In genomic region chr11:67344264-67344663, GRCh38 we compare ENCODE assay signal across 16 cellular contexts. TPM values are rescaled to one million over a fixed set of nuclear protein-coding genes. Genes with fewer than 3 reads are reported as not detected.
DNase-seq lines count a peak whose midpoint lies in the region; ATAC-seq and TF ChIP-seq lines count a peak whose summit lies in the region.
"Had no signal": no experiment of that assay in that cellular context is flagged by ENCODE, and none has a peak within 500 bp of the region (broad histone marks: within the 10 kb centered on the region; RNA-seq: fewer than 3 reads in every experiment).

No MANE protein-coding gene starts in this region.

- H3K4me1 ChIP-seq in PC-9 (replicated peaks; ENCODE audit: insufficient read depth): peaks cover 42% of the 10 kb centered on the region
- peaks cover 27% of the 10 kb centered on the region for H3K4me1 ChIP-seq in GM23248 (ENCODE audit: insufficient read depth)
- H3K4me1 ChIP-seq: uterus had no signal

- CTCF ChIA-PET in PC-9 (lab: Charles Lee): interaction anchor here (0.6 to 2.9 kb wide), 5 partner anchors 37 to 634 kb away, joined by 3 to 21 read pairs (median 11); partner anchors contain the start of gene NUDT8

- TF ChIP-seq CTCF in PC-9 (conservative IDR thresholded peaks at IDR 0.05): no peak

- H3K36me3 ChIP-seq in PC-9 (ENCODE audit: low read depth) (no peaks in the 10 kb centered on the region), GM23248 (ENCODE audit: low read depth) (no peaks in the 10 kb centered on the region)
- H3K36me3 ChIP-seq: ovary, uterus had no signal

- 87 to 91% methylated on average over 4 of the region's 4 CpGs for WGBS in GM23248 (ENCODE audit: low coverage in 1 of 2, low lambda C conversion rate in 2 of 2, missing lambda C conversion rate in 2 of 2), 2 experiments

- H3K79me2 ChIP-seq in PC-9 (ENCODE audit: low read depth): peaks cover 15% of the 10 kb centered on the region
- H3K79me2 ChIP-seq in GM23248 (ENCODE audit: insufficient read depth): no peaks in the 10 kb centered on the region

- in situ Hi-C loops in GM23248 (cut with MboI): no loop called here

- ATAC-seq in activated naive CD8-positive, alpha-beta T cell treated with anti-CD3 and anti-CD28 coated beads, Interleukin-2, amount 10 ng/mL, durations not matched to agents 7 days and 5 days (ENCODE audit: low read depth): peak; percentile 70
- no peak for ATAC-seq in GM18498 (IDR thresholded peaks at IDR 0.05; ENCODE audit: unreplicated experiment)
- ATAC-seq: Right ventricle myocardium inferior had no signal

- H3K9ac ChIP-seq in GM23248: no peak overlapping the region

- peaks cover 48% of the 10 kb centered on the region for H3K4me1 Mint-ChIP-seq in activated T-cell treated with anti-CD3 and anti-CD28 coated beads, Interleukin-2, amount 50 U/mL, for 24 hours (ENCODE audit: low read depth)
- H3K4me1 Mint-ChIP-seq in activated naive CD8-positive, alpha-beta T cell treated with anti-CD3 and anti-CD28 coated beads, Interleukin-2, amount 10 ng/mL, durations not matched to agents 7 days and 5 days: peaks cover 26% of the 10 kb centered on the region
- H3K4me1 Mint-ChIP-seq in stimulated activated naive CD8-positive, alpha-beta T cell treated with anti-CD3 and anti-CD28 coated beads, Interleukin-15, Interleukin-2, amounts not matched to agents 100 ng/mL and 50 ng/mL, for 24 hours (ENCODE audit: low read depth): peaks cover 47% of the 10 kb centered on the region

- H3K4me2 ChIP-seq in PC-9 (no peak overlapping the region), GM23248 (ENCODE audit: unreplicated experiment) (no peak overlapping the region)

- no peaks in the 10 kb centered on the region for H3K27me3 ChIP-seq in PC-9 (ENCODE audit: insufficient read depth, low read depth)
- no peaks in the 10 kb centered on the region for H3K27me3 ChIP-seq in GM23248 (replicated peaks; ENCODE audit: insufficient read depth)
- H3K27me3 ChIP-seq: esophagus muscularis mucosa, ovary, uterus had no signal

- peak overlapping the region; percentile 75 for H3K27ac Mint-ChIP-seq in activated T-cell treated with anti-CD3 and anti-CD28 coated beads, Interleukin-2, amount 50 U/mL, for 24 hours
- H3K27ac Mint-ChIP-seq in activated naive CD8-positive, alpha-beta T cell treated with anti-CD3 and anti-CD28 coated beads, Interleukin-2, amount 10 ng/mL, durations not matched to agents 7 days and 5 days: peak overlapping the region; percentile 82
- peak overlapping the region; percentile 61 for H3K27ac Mint-ChIP-seq in stimulated activated naive CD8-positive, alpha-beta T cell treated with anti-CD3 and anti-CD28 coated beads, Interleukin-15, Interleukin-2, amounts not matched to agents 100 ng/mL and 50 ng/mL, for 24 hours

- no peaks in the 10 kb centered on the region for H3K27me3 Mint-ChIP-seq in activated T-cell treated with anti-CD3 and anti-CD28 coated beads, Interleukin-2, amount 50 U/mL, for 24 hours
- no peaks in the 10 kb centered on the region for H3K27me3 Mint-ChIP-seq in activated naive CD8-positive, alpha-beta T cell treated with anti-CD3 and anti-CD28 coated beads, Interleukin-2, amount 10 ng/mL, durations not matched to agents 7 days and 5 days
- H3K27me3 Mint-ChIP-seq in stimulated activated naive CD8-positive, alpha-beta T cell treated with anti-CD3 and anti-CD28 coated beads, Interleukin-15, Interleukin-2, amounts not matched to agents 100 ng/mL and 50 ng/mL, for 24 hours: no peaks in the 10 kb centered on the region

- H3K4me3 Mint-ChIP-seq in activated T-cell treated with anti-CD3 and anti-CD28 coated beads, Interleukin-2, amount 50 U/mL, for 24 hours: no peak overlapping the region
- H3K4me3 Mint-ChIP-seq in activated naive CD8-positive, alpha-beta T cell treated with anti-CD3 and anti-CD28 coated beads, Interleukin-2, amount 10 ng/mL, durations not matched to agents 7 days and 5 days: no peak overlapping the region
- H3K4me3 Mint-ChIP-seq in stimulated activated naive CD8-positive, alpha-beta T cell treated with anti-CD3 and anti-CD28 coated beads, Interleukin-15, Interleukin-2, amounts not matched to agents 100 ng/mL and 50 ng/mL, for 24 hours: peak overlapping the region; percentile 19

- H3F3A ChIP-seq in PC-9 (ENCODE audit: insufficient read depth, low read depth) (peaks cover 38% of the 10 kb centered on the region), GM23248 (ENCODE audit: insufficient read depth) (peaks cover 31% of the 10 kb centered on the region)

- H3K4me3 ChIP-seq in PC-9 (no peak overlapping the region), GM23248 (no peak overlapping the region)
- H3K4me3 ChIP-seq: esophagus muscularis mucosa, ovary, uterus had no signal

- H3K27ac ChIP-seq in PC-9 (peak overlapping the region; percentile 82), GM23248 (no peak overlapping the region)
- H3K27ac ChIP-seq: esophagus muscularis mucosa, ovary, uterus had no signal

- no peak overlapping the region for H2AFZ ChIP-seq in PC-9
- H2AFZ ChIP-seq in GM23248: no peak overlapping the region

- no peak for DNase-seq in activated T-cell treated with anti-CD3 and anti-CD28 coated beads, Interleukin-2, amount 50 U/mL, for 24 hours
- DNase-seq in activated T-cell treated with anti-CD3 and anti-CD28 coated beads, Interleukin-2, amount 50 U/mL, for 1 hour: no peak
- DNase-seq in PC-9 (no peak), GM23248 (no peak), NCI-H2081 (lab: John Stamatoyannopoulos, UW) (no peak)
- DNase-seq in activated naive CD8-positive, alpha-beta T cell treated with anti-CD3 and anti-CD28 coated beads, Interleukin-2, amount 10 ng/mL, durations not matched to agents 7 days and 5 days: no peak
- DNase-seq: HCEC 1CT; NCI-H1105; NCI-H446 treated with DMSO at 0.1 percent for 48 hours; ovary; stimulated activated CD4-positive, alpha-beta T cell treated with anti-CD3 and anti-CD28 coated beads, Interleukin-15, amount 100 ng/mL, for 24 hours; uterus had no signal

- H3K9me3 ChIP-seq in PC-9 (ENCODE audit: insufficient read depth, low read depth) (no peaks in the 10 kb centered on the region), GM23248 (ENCODE audit: low read depth) (no peaks in the 10 kb centered on the region)
- H3K9me3 ChIP-seq: esophagus muscularis mucosa, ovary, uterus had no signal

- BruUV-seq in PC-9 (replicated peaks; lab: Mats Ljungman, UMichigan): no TSS peak

- no peaks in the 10 kb centered on the region for H3K9me3 Mint-ChIP-seq in activated T-cell treated with anti-CD3 and anti-CD28 coated beads, Interleukin-2, amount 50 U/mL, for 24 hours
- H3K9me3 Mint-ChIP-seq in activated naive CD8-positive, alpha-beta T cell treated with anti-CD3 and anti-CD28 coated beads, Interleukin-2, amount 10 ng/mL, durations not matched to agents 7 days and 5 days: no peaks in the 10 kb centered on the region
- H3K9me3 Mint-ChIP-seq in stimulated activated naive CD8-positive, alpha-beta T cell treated with anti-CD3 and anti-CD28 coated beads, Interleukin-15, Interleukin-2, amounts not matched to agents 100 ng/mL and 50 ng/mL, for 24 hours: no peaks in the 10 kb centered on the region

- no peaks in the 10 kb centered on the region for H3K9me2 ChIP-seq in PC-9 (ENCODE audit: insufficient read depth)
- H3K9me2 ChIP-seq in GM23248 (ENCODE audit: insufficient read depth): no peaks in the 10 kb centered on the region

- POLR2A ChIA-PET in PC-9 (lab: Charles Lee; ENCODE audit: unreplicated experiment): interaction anchor here (0.6 kb wide), 1 partner anchor 495 kb away, joined by 5 read pairs; no protein-coding TSS in a partner anchor
- POLR2A ChIA-PET in activated naive CD8-positive, alpha-beta T cell treated with anti-CD3 and anti-CD28 coated beads, Interleukin-2, amount 10 ng/mL, durations not matched to agents 7 days and 5 days (lab: Charles Lee): interaction anchor here (0.6 to 1.9 kb wide), 3 partner anchors 9 to 40 kb away, joined by 3 to 12 read pairs (median 6); partner anchors contain the start of gene POLD4

- intact Hi-C loops in PC-9 (cut with micrococcal nuclease; ENCODE audit: unreplicated experiment): no loop called here

- no peaks in the 10 kb centered on the region for H4K20me1 ChIP-seq in PC-9 (ENCODE audit: insufficient read depth)
- no peaks in the 10 kb centered on the region for H4K20me1 ChIP-seq in GM23248 (ENCODE audit: insufficient read depth)

- H3K36me3 Mint-ChIP-seq in activated T-cell treated with anti-CD3 and anti-CD28 coated beads, Interleukin-2, amount 50 U/mL, for 24 hours (ENCODE audit: low read depth): no peaks in the 10 kb centered on the region
- H3K36me3 Mint-ChIP-seq in activated naive CD8-positive, alpha-beta T cell treated with anti-CD3 and anti-CD28 coated beads, Interleukin-2, amount 10 ng/mL, durations not matched to agents 7 days and 5 days: no peaks in the 10 kb centered on the region
- H3K36me3 Mint-ChIP-seq in stimulated activated naive CD8-positive, alpha-beta T cell treated with anti-CD3 and anti-CD28 coated beads, Interleukin-15, Interleukin-2, amounts not matched to agents 100 ng/mL and 50 ng/mL, for 24 hours (ENCODE audit: low read depth): no peaks in the 10 kb centered on the region

RNA-seq across cellular contexts. Expression of gene POLD4, which starts 9.1 kb away (rescaled TPM):
- 67.1 and 83.7 TPM in 2 replicates for total RNA-seq in PC-9 (2021)
- 10 to 100 TPM; 73.2 to 78.2 TPM for total RNA-seq in activated naive CD8-positive, alpha-beta T cell treated with anti-CD3 and anti-CD28 coated beads, Interleukin-2, amount 10 ng/mL, durations not matched to agents 7 days and 5 days
- total RNA-seq in GM23248 (2014; rRNA removed; shearing (Covaris generic)): 86.6 and 109 TPM in 2 replicates
- polyA plus RNA-seq in GM23248 (2016; fragmentation: Nextera tagmentation; extraction: Ambion mirVana): 121 and 136 TPM in 2 replicates

RNA-seq across cellular contexts. Expression of gene CLCF1, which starts 29.1 kb away (rescaled TPM):
- total RNA-seq in PC-9 (2021): 15.9 and 17.0 TPM in 2 replicates
- 1 to 10 TPM; 4.3 to 4.7 TPM for total RNA-seq in activated naive CD8-positive, alpha-beta T cell treated with anti-CD3 and anti-CD28 coated beads, Interleukin-2, amount 10 ng/mL, durations not matched to agents 7 days and 5 days
- total RNA-seq in GM23248 (2014; rRNA removed; shearing (Covaris generic)): 33.0 and 39.1 TPM in 2 replicates
- 20.0 and 21.1 TPM in 2 replicates for polyA plus RNA-seq in GM23248 (2016; fragmentation: Nextera tagmentation; extraction: Ambion mirVana)

RNA-seq across cellular contexts. Expression of gene SSH3, which starts 40.9 kb away (rescaled TPM):
- total RNA-seq in PC-9 (2021): 97.8 and 124 TPM in 2 replicates
- total RNA-seq in activated naive CD8-positive, alpha-beta T cell treated with anti-CD3 and anti-CD28 coated beads, Interleukin-2, amount 10 ng/mL, durations not matched to agents 7 days and 5 days: 10 to 100 TPM; 24.6 to 27.0 TPM
- 20.1 and 41.6 TPM in 2 replicates for total RNA-seq in GM23248 (2014; rRNA removed; shearing (Covaris generic))
- polyA plus RNA-seq in GM23248 (2016; fragmentation: Nextera tagmentation; extraction: Ambion mirVana): 25.2 and 26.4 TPM in 2 replicates

RNA-seq across cellular contexts. Expression of gene RAD9A, which starts 47.5 kb away (rescaled TPM):
- 62.8 and 79.8 TPM in 2 replicates for total RNA-seq in PC-9 (2021)
- 10 to 100 TPM; 65.3 to 67.1 TPM for total RNA-seq in activated naive CD8-positive, alpha-beta T cell treated with anti-CD3 and anti-CD28 coated beads, Interleukin-2, amount 10 ng/mL, durations not matched to agents 7 days and 5 days
- total RNA-seq in GM23248 (2014; rRNA removed; shearing (Covaris generic)): 0.51 and 4.6 TPM in 2 replicates
- 3.9 and 5.7 TPM in 2 replicates for polyA plus RNA-seq in GM23248 (2016; fragmentation: Nextera tagmentation; extraction: Ambion mirVana)

RNA-seq across cellular contexts. Expression of gene ANKRD13D, which starts 55.2 kb away (rescaled TPM):
- total RNA-seq in PC-9 (2021): 79.6 and 93.2 TPM in 2 replicates
- 100 to 1,000 TPM; 185 to 207 TPM for total RNA-seq in activated naive CD8-positive, alpha-beta T cell treated with anti-CD3 and anti-CD28 coated beads, Interleukin-2, amount 10 ng/mL, durations not matched to agents 7 days and 5 days
- 27.6 and 42.9 TPM in 2 replicates for total RNA-seq in GM23248 (2014; rRNA removed; shearing (Covaris generic))
- 13.4 and 16.4 TPM in 2 replicates for polyA plus RNA-seq in GM23248 (2016; fragmentation: Nextera tagmentation; extraction: Ambion mirVana)
